20 cellular contexts compared by ENCODE assay signal in genomic region chr1:52070704-52071103, GRCh38. TPM values are rescaled to one million over a fixed set of nuclear protein-coding genes. Genes with fewer than 3 reads are reported as not detected.
DNase-seq lines count a peak whose midpoint lies in the region; ATAC-seq, FAIRE-seq and TF ChIP-seq lines count a peak whose summit lies in the region.
"Had no signal": no experiment of that assay in that cellular context is flagged by ENCODE, and none has a peak within 500 bp of the region (broad histone marks: within the 10 kb centered on the region; RNA-seq: fewer than 3 reads in every experiment).

No MANE protein-coding gene starts in this region.

- H3K36me3 Mint-ChIP-seq in MCF 10A (ENCODE audit: insufficient read depth, unreplicated experiment), result peaks cover 84% of the 10 kb centered on the region

- H3K4me1 Mint-ChIP-seq in MCF 10A (ENCODE audit: insufficient read depth, unreplicated experiment), result no peaks in the 10 kb centered on the region
- H3K4me1 Mint-ChIP-seq: GM23338, H9 had no signal

- H3K4me1 ChIP-seq in pancreas, result peaks cover 9 to 10% (median 10%) of the 10 kb centered on the region in 3 donors
- no peaks in the 10 kb centered on the region for H3K4me1 ChIP-seq in psoas muscle

- H3K4me3 ChIP-seq in pancreas (no peak overlapping the region), psoas muscle (no peak overlapping the region)
- H3K4me3 ChIP-seq: GM23338 had no signal

- POLR2A ChIA-PET in MCF 10A (lab: Yijun Ruan, JAX), result interaction anchor here (0.8 to 1.5 kb wide), 3 partner anchors 15 to 224 kb away, joined by 3 to 5 read pairs (median 3); partner anchors contain the start of gene TXNDC12

- no peak overlapping the region for H3K27ac Mint-ChIP-seq in MCF 10A (ENCODE audit: low read depth, unreplicated experiment)
- H3K27ac Mint-ChIP-seq: GM23338 had no signal

- no peak overlapping the region for H3K4me3 Mint-ChIP-seq in MCF 10A (ENCODE audit: unreplicated experiment)
- H3K4me3 Mint-ChIP-seq: GM23338, H9 had no signal

- H3K9me3 ChIP-seq in pancreas, result no peaks in the 10 kb centered on the region
- H3K9me3 ChIP-seq in psoas muscle, result no peaks in the 10 kb centered on the region

- TF ChIP-seq CTCF in 22Rv1 (IDR thresholded peaks at IDR 0.05) (no peak), VCaP (conservative IDR thresholded peaks at IDR 0.05) (no peak), pancreas (IDR thresholded peaks at IDR 0.05) (no peak), psoas muscle (IDR thresholded peaks at IDR 0.05) (no peak), MCF 10A (IDR thresholded peaks at IDR 0.05; ENCODE audit: unreplicated experiment) (no peak)

- H3K27me3 ChIP-seq in pancreas, result no peaks in the 10 kb centered on the region
- H3K27me3 ChIP-seq in psoas muscle (ENCODE audit: insufficient read depth in 3 of 3, low read length in 2 of 3), result no peaks in the 10 kb centered on the region

- CTCF ChIA-PET in MCF 10A (lab: Yijun Ruan, JAX), result no interaction called here

- 33 to 45% methylated on average over 4 of the region's 4 CpGs for WGBS in pancreas, 2 donors
- 79 to 97% (median 87%) methylated on average over 4 of the region's 4 CpGs for WGBS in psoas muscle, 3 donors

- FAIRE-seq in islet of Langerhans (lab: Jason Lieb, UNC), result peak; percentile 17
- FAIRE-seq in pancreas (lab: Jason Lieb, UNC), result no peak
- FAIRE-seq: GM12891, GM18507 had no signal

- DNase-seq in pancreas (peak in 1 of 6 donors; percentile 10), NCI-H82 treated with DMSO at 0.1 percent for 48 hours (lab: John Stamatoyannopoulos, UW; ENCODE audit: unreplicated experiment) (no peak), psoas muscle (no peak), MCF 10A (ENCODE audit: unreplicated experiment) (no peak)
- DNase-seq: C1 segment of cervical spinal cord; Calu3; CD4-positive, alpha-beta memory T cell; COR-L47; DMS53; DMS79 treated with DMSO at 0.1 percent for 48 hours; GF-D8; H9 had no signal

- H3K27me3 Mint-ChIP-seq in MCF 10A (ENCODE audit: insufficient read depth, unreplicated experiment), result no peaks in the 10 kb centered on the region
- H3K27me3 Mint-ChIP-seq: CD4-positive, alpha-beta memory T cell had no signal

- H3K9me3 Mint-ChIP-seq in MCF 10A (ENCODE audit: unreplicated experiment), result no peaks in the 10 kb centered on the region
- H3K9me3 Mint-ChIP-seq: CD4-positive, alpha-beta memory T cell; GM23338; H9 had no signal

- H3K27ac ChIP-seq in 22Rv1 (peak overlapping the region; percentile 25; the same call in 1 of the 2 replicates), VCaP (peak overlapping the region; percentile 61), pancreas (no peak overlapping the region), psoas muscle (no peak overlapping the region)

- no TSS peak for BruUV-seq in MCF 10A (replicated peaks; lab: Mats Ljungman, UMichigan)

- H3K36me3 ChIP-seq in pancreas (peaks cover 0 to 13% (median 11%) of the 10 kb centered on the region in 3 donors), psoas muscle (ENCODE audit: insufficient read depth in 1 of 2, low read depth in 1 of 2) (peaks cover 0 to 57% of the 10 kb centered on the region in 2 donors)

- ATAC-seq in pancreas (peak; percentile 25 to 76 (median 52)), HG02623 (IDR thresholded peaks at IDR 0.05; ENCODE audit: unreplicated experiment) (no peak), psoas muscle (no peak)
- ATAC-seq: HCT116 had no signal

- intact Hi-C loops in pancreas (cut with DNase I) (no loop called here), psoas muscle (cut with DNase I) (no loop called here), MCF 10A (cut with micrococcal nuclease) (no loop called here)

RNA-seq across cellular contexts. Expression of gene BTF3L4, which starts 14.6 kb away (rescaled TPM):
- total RNA-seq in pancreas, result 10 to 100 TPM; 15.8 to 29.7 (median 21.2) TPM
- 10 to 100 TPM; 23.4 to 26.7 TPM for polyA plus RNA-seq in pancreas
- total RNA-seq in psoas muscle, result 10 to 100 TPM; 34.2 to 70.1 (median 55.5) TPM
- 10 to 100 TPM; 55.0 to 69.4 (median 57.6) TPM for polyA plus RNA-seq in psoas muscle
- total RNA-seq in MCF 10A (2022), result 76.0 and 77.0 TPM in 2 replicates

RNA-seq across cellular contexts. Expression of gene TXNDC12, which starts 15.7 kb away (rescaled TPM):
- 10 to 100 TPM; 25.7 to 39.4 (median 34.9) TPM for total RNA-seq in pancreas
- polyA plus RNA-seq in pancreas, result 10 to 100 TPM in 1 of 2 donors, 1 to 10 TPM in 1; 9.9 to 17.0 TPM
- total RNA-seq in psoas muscle, result 10 to 100 TPM; 11.6 to 18.9 (median 14.6) TPM
- 10 to 100 TPM; 12.0 to 24.3 (median 18.1) TPM for polyA plus RNA-seq in psoas muscle
- 102 and 122 TPM in 2 replicates for total RNA-seq in MCF 10A (2022)

RNA-seq across cellular contexts. Expression of gene KTI12, which starts 37.1 kb away (rescaled TPM):
- 1 to 10 TPM; 2.3 to 4.7 (median 3.4) TPM for total RNA-seq in pancreas
- polyA plus RNA-seq in pancreas, result 1 to 10 TPM; 3.1 to 7.1 TPM
- total RNA-seq in psoas muscle, result 1 to 10 TPM; 2.3 to 5.3 (median 4.4) TPM
- polyA plus RNA-seq in psoas muscle, result 10 to 100 TPM in 2 of 3 donors, 1 to 10 TPM in 1; 6.5 to 12.9 (median 10.0) TPM
- total RNA-seq in MCF 10A (2022), result 6.5 and 7.0 TPM in 2 replicates

Comparison
In these comparisons a context has a peak if more than half of its experiments do, and no peak if none do; other contexts are left out.
1. H3K27ac ChIP-seq: peak in 22Rv1 (single experiment) and VCaP (single experiment); none in pancreas (0 of 4) and psoas muscle (single experiment).
2. ATAC-seq: peak in pancreas (4 of 4); none in HG02623 (single experiment) and psoas muscle (0 of 4).